In genomic region chr7:130140551-130141160, GRCh38 we compare ENCODE assay signal across 8 cellular contexts.
A peak's percentile ranks its signal among the peaks of the same experiment; 100 is the strongest.
DNase-seq lines count a peak whose midpoint lies in the region; ATAC-seq and TF ChIP-seq lines count a peak whose summit lies in the region.

No MANE protein-coding gene starts in this region.

- DNase-seq in activated naive CD4-positive, alpha-beta T cell treated with anti-CD3 and anti-CD28 coated beads, Interleukin-2, amount 10 ng/mL, durations not matched to agents 7 days and 5 days = no peak
- DNase-seq in activated naive CD4-positive, alpha-beta T cell (lab: John Stamatoyannopoulos, UW) = no peak
- DNase-seq in naive thymus-derived CD4-positive, alpha-beta T cell = no peak
- no peak for DNase-seq in type B pancreatic cell (ENCODE audit: extremely low spot score, unreplicated experiment)
- no peak for DNase-seq in AG08396 (ENCODE audit: low spot score)
- no peak for DNase-seq in NCI-H82 (lab: John Stamatoyannopoulos, UW)
- no peak for DNase-seq in brain microvascular endothelial cell

- CTCF ChIA-PET in activated naive CD4-positive, alpha-beta T cell treated with anti-CD3 and anti-CD28 coated beads, Interleukin-2, amount 10 ng/mL, durations not matched to agents 7 days and 5 days (lab: Charles Lee) = interaction anchor here (1.1 to 1.6 kb wide), 2 partner anchors 8 to 57 kb away, joined by 3 to 4 read pairs; no protein-coding TSS in a partner anchor
- CTCF ChIA-PET in naive thymus-derived CD4-positive, alpha-beta T cell (lab: Charles Lee) = interaction anchor here (1.3 kb wide), 1 partner anchor 57 kb away, joined by 3 read pairs; no protein-coding TSS in a partner anchor

- POLR2A ChIA-PET in naive thymus-derived CD4-positive, alpha-beta T cell (lab: Charles Lee) = interaction anchor here (0.6 to 1.3 kb wide), 7 partner anchors 24 to 496 kb away, joined by 3 to 6 read pairs (median 5); partner anchors contain the start of gene TMEM209

- peak overlapping the region; percentile 57 for H3K4me3 Mint-ChIP-seq in activated naive CD4-positive, alpha-beta T cell treated with anti-CD3 and anti-CD28 coated beads, Interleukin-2, amount 10 ng/mL, durations not matched to agents 7 days and 5 days
- peak overlapping the region; percentile 71 to 90 (median 85) for H3K4me3 Mint-ChIP-seq in naive thymus-derived CD4-positive, alpha-beta T cell
- H3K4me3 Mint-ChIP-seq in type B pancreatic cell = peak overlapping the region; percentile 86

- in situ Hi-C loops in brain microvascular endothelial cell (cut with HindIII; ENCODE audit: low pct_ligation_motif_present, low sequenced_read_pairs) = no loop called here

- H3K4me3 ChIP-seq in endocrine pancreas (ENCODE audit: control insufficient read depth, insufficient read depth, low read length) = no peak overlapping the region
- peak overlapping the region; percentile 79 for H3K4me3 ChIP-seq in naive thymus-derived CD4-positive, alpha-beta T cell (ENCODE audit: low read length)
- H3K4me3 ChIP-seq in brain microvascular endothelial cell (ENCODE audit: low read depth, low read length) = no peak overlapping the region

- ATAC-seq in naive thymus-derived CD4-positive, alpha-beta T cell = no peak

- peaks cover 17% of the 10 kb centered on the region for H3K4me1 Mint-ChIP-seq in activated naive CD4-positive, alpha-beta T cell treated with anti-CD3 and anti-CD28 coated beads, Interleukin-2, amount 10 ng/mL, durations not matched to agents 7 days and 5 days
- H3K4me1 Mint-ChIP-seq in naive thymus-derived CD4-positive, alpha-beta T cell = peaks cover 6 to 35% (median 17%) of the 10 kb centered on the region in 7 donors
- peaks cover 45% of the 10 kb centered on the region for H3K4me1 Mint-ChIP-seq in type B pancreatic cell (ENCODE audit: unreplicated experiment)

- no peaks in the 10 kb centered on the region for H3K27me3 ChIP-seq in endocrine pancreas (ENCODE audit: control insufficient read depth, insufficient read depth, low read length)
- no peaks in the 10 kb centered on the region for H3K27me3 ChIP-seq in naive thymus-derived CD4-positive, alpha-beta T cell (ENCODE audit: control insufficient read depth in 2 of 2, insufficient read depth in 2 of 2, low read length in 2 of 2)
- no peaks in the 10 kb centered on the region for H3K27me3 ChIP-seq in brain microvascular endothelial cell (replicated peaks)

- peak overlapping the region; percentile 25 for H3K9ac ChIP-seq in endocrine pancreas (ENCODE audit: control insufficient read depth, insufficient read depth, low read length)

- H3K9me3 ChIP-seq in endocrine pancreas (ENCODE audit: control insufficient read depth, low read length) = no peaks in the 10 kb centered on the region
- H3K9me3 ChIP-seq in naive thymus-derived CD4-positive, alpha-beta T cell (ENCODE audit: control insufficient read depth in 2 of 3, low read length in 3 of 3) = no peaks in the 10 kb centered on the region

- TF ChIP-seq CTCF in type B pancreatic cell (conservative IDR thresholded peaks at IDR 0.05) (no peak), brain microvascular endothelial cell (IDR thresholded peaks at IDR 0.05; ENCODE audit: low read depth, low read length, missing control alignments) (no peak)

- peak overlapping the region; percentile 87 for H3K27ac ChIP-seq in naive thymus-derived CD4-positive, alpha-beta T cell (ENCODE audit: low read depth, low read length)
- no peak overlapping the region for H3K27ac ChIP-seq in brain microvascular endothelial cell

- peaks cover 19% of the 10 kb centered on the region for H3K36me3 Mint-ChIP-seq in activated naive CD4-positive, alpha-beta T cell treated with anti-CD3 and anti-CD28 coated beads, Interleukin-2, amount 10 ng/mL, durations not matched to agents 7 days and 5 days
- H3K36me3 Mint-ChIP-seq in naive thymus-derived CD4-positive, alpha-beta T cell = peaks cover 0 to 22% (median 11%) of the 10 kb centered on the region in 5 donors
- peaks cover 18% of the 10 kb centered on the region for H3K36me3 Mint-ChIP-seq in type B pancreatic cell

- no peaks in the 10 kb centered on the region for H3K9me3 Mint-ChIP-seq in activated naive CD4-positive, alpha-beta T cell treated with anti-CD3 and anti-CD28 coated beads, Interleukin-2, amount 10 ng/mL, durations not matched to agents 7 days and 5 days
- no peaks in the 10 kb centered on the region for H3K9me3 Mint-ChIP-seq in naive thymus-derived CD4-positive, alpha-beta T cell
- H3K9me3 Mint-ChIP-seq in type B pancreatic cell = no peaks in the 10 kb centered on the region

- intact Hi-C loops in naive thymus-derived CD4-positive, alpha-beta T cell (cut with micrococcal nuclease) = loop anchor here in 1 of 2 donors (1.0 to 2.0 kb wide), 3 partner anchors 65 to 528 kb away; partner anchors contain the start of genes COPG2, KLHDC10 and TMEM209

- no peaks in the 10 kb centered on the region for H3K4me1 ChIP-seq in endocrine pancreas (ENCODE audit: control insufficient read depth, insufficient read depth, low read length)
- peaks cover 0 to 13% of the 10 kb centered on the region in 2 donors for H3K4me1 ChIP-seq in naive thymus-derived CD4-positive, alpha-beta T cell (ENCODE audit: control insufficient read depth in 2 of 2, insufficient read depth in 2 of 2, low read length in 2 of 2)

- no peak overlapping the region for H3K27ac Mint-ChIP-seq in activated naive CD4-positive, alpha-beta T cell treated with anti-CD3 and anti-CD28 coated beads, Interleukin-2, amount 10 ng/mL, durations not matched to agents 7 days and 5 days
- H3K27ac Mint-ChIP-seq in naive thymus-derived CD4-positive, alpha-beta T cell = peak overlapping the region in 7 of 9 donors; percentile 67 to 87 (median 85)
- peak overlapping the region; percentile 51 for H3K27ac Mint-ChIP-seq in type B pancreatic cell

- H3K36me3 ChIP-seq in endocrine pancreas (ENCODE audit: control insufficient read depth, insufficient read depth, low read length) (no peaks in the 10 kb centered on the region), brain microvascular endothelial cell (replicated peaks) (peaks cover 8% of the 10 kb centered on the region)
- H3K36me3 ChIP-seq in naive thymus-derived CD4-positive, alpha-beta T cell (ENCODE audit: control insufficient read depth in 2 of 3, insufficient read depth in 3 of 3, low read length in 3 of 3) = peaks cover 0 to 14% (median 0%) of the 10 kb centered on the region in 3 experiments

- peaks cover 34% of the 10 kb centered on the region for H3K27me3 Mint-ChIP-seq in activated naive CD4-positive, alpha-beta T cell treated with anti-CD3 and anti-CD28 coated beads, Interleukin-2, amount 10 ng/mL, durations not matched to agents 7 days and 5 days
- peaks cover 0 to 17% (median 0%) of the 10 kb centered on the region in 5 donors for H3K27me3 Mint-ChIP-seq in naive thymus-derived CD4-positive, alpha-beta T cell
- no peaks in the 10 kb centered on the region for H3K27me3 Mint-ChIP-seq in type B pancreatic cell
